In the genomic region with DNA sequence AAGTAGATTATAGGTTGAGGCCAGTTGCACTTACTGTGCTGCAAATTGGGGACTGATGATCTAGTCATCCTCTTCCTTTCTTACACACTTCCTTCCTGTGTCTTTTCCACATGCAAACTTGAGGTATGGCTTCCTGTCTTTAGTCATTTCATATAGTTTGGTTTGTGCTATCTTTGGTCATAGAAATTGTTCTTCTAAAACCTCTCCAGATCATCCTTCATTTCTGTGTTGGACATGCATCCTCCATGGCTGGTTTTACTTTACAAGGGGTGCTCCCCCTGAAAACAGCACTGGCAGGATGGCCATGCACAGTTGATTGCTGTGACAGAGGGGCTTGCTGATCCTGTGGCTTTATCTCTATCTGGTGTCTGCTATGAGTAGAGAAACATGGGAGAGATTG, we compare ENCODE assay signal across 9 cellular contexts. TPM values are rescaled to one million over a fixed set of nuclear protein-coding genes. Genes with fewer than 3 reads are reported as not detected.
DNase-seq lines count a peak whose midpoint lies in the region; ATAC-seq and TF ChIP-seq lines count a peak whose summit lies in the region.
"Had no signal": no experiment of that assay in that cellular context is flagged by ENCODE, and none has a peak within 500 bp of the region (broad histone marks: within the 10 kb centered on the region; RNA-seq: fewer than 3 reads in every experiment).

No MANE protein-coding gene starts in this region.

- H3K27ac Mint-ChIP-seq in activated naive CD8-positive, alpha-beta T cell treated with anti-CD3 and anti-CD28 coated beads, Interleukin-2, amount 10 ng/mL, durations not matched to agents 7 days and 5 days, result no peak overlapping the region

- H3K4me3 Mint-ChIP-seq in activated naive CD8-positive, alpha-beta T cell treated with anti-CD3 and anti-CD28 coated beads, Interleukin-2, amount 10 ng/mL, durations not matched to agents 7 days and 5 days, result no peak overlapping the region

- POLR2A ChIA-PET in activated naive CD8-positive, alpha-beta T cell treated with anti-CD3 and anti-CD28 coated beads, Interleukin-2, amount 10 ng/mL, durations not matched to agents 7 days and 5 days (lab: Charles Lee), result interaction anchor here (0.6 to 2.6 kb wide), 11 partner anchors 12 to 122 kb away, joined by 3 to 7 read pairs (median 4); no protein-coding TSS in a partner anchor

- H3K9me3 Mint-ChIP-seq in activated naive CD8-positive, alpha-beta T cell treated with anti-CD3 and anti-CD28 coated beads, Interleukin-2, amount 10 ng/mL, durations not matched to agents 7 days and 5 days, result no peaks in the 10 kb centered on the region

- H3K36me3 Mint-ChIP-seq in activated naive CD8-positive, alpha-beta T cell treated with anti-CD3 and anti-CD28 coated beads, Interleukin-2, amount 10 ng/mL, durations not matched to agents 7 days and 5 days, result peaks cover 22% of the 10 kb centered on the region

- peaks cover 27% of the 10 kb centered on the region for H3K4me1 Mint-ChIP-seq in activated naive CD8-positive, alpha-beta T cell treated with anti-CD3 and anti-CD28 coated beads, Interleukin-2, amount 10 ng/mL, durations not matched to agents 7 days and 5 days

- H3K27ac ChIP-seq in substantia nigra (ENCODE audit: low read depth, low read length, poor library complexity, severe bottlenecking), result no peak overlapping the region

- peak; percentile 57 for DNase-seq in GM12864 (ENCODE audit: low read depth)
- DNase-seq in activated naive CD8-positive, alpha-beta T cell treated with anti-CD3 and anti-CD28 coated beads, Interleukin-2, amount 10 ng/mL, durations not matched to agents 7 days and 5 days, result no peak
- DNase-seq in COLO668 (lab: John Stamatoyannopoulos, UW; ENCODE audit: unreplicated experiment), result no peak
- no peak for DNase-seq in substantia nigra (lab: John Stamatoyannopoulos, UW)
- no peak for DNase-seq in HuH-7.5 (ENCODE audit: low spot score)
- no peak for DNase-seq in activated gamma-delta T cell (lab: John Stamatoyannopoulos, UW)
- DNase-seq: kidney had no signal

- no peak for TF ChIP-seq CTCF in GM12864 (IDR thresholded peaks at IDR 0.05; ENCODE audit: low read depth, low read length, missing control alignments)

- ATAC-seq in GM19452 (IDR thresholded peaks at IDR 0.05; ENCODE audit: unreplicated experiment) (peak; percentile 53), HG03342 (IDR thresholded peaks at IDR 0.05; ENCODE audit: unreplicated experiment) (peak; percentile 43)
- ATAC-seq in activated naive CD8-positive, alpha-beta T cell treated with anti-CD3 and anti-CD28 coated beads, Interleukin-2, amount 10 ng/mL, durations not matched to agents 7 days and 5 days (ENCODE audit: low read depth), result peak; percentile 79

- peak overlapping the region; percentile 19 for H3K4me3 ChIP-seq in GM12864 (ENCODE audit: low read depth, low read length)

- no peaks in the 10 kb centered on the region for H3K27me3 Mint-ChIP-seq in activated naive CD8-positive, alpha-beta T cell treated with anti-CD3 and anti-CD28 coated beads, Interleukin-2, amount 10 ng/mL, durations not matched to agents 7 days and 5 days

RNA-seq across cellular contexts. Expression of gene MGAT5, which starts 36.5 kb away (rescaled TPM):
- 10 to 100 TPM; 66.3 to 70.9 TPM for total RNA-seq in activated naive CD8-positive, alpha-beta T cell treated with anti-CD3 and anti-CD28 coated beads, Interleukin-2, amount 10 ng/mL, durations not matched to agents 7 days and 5 days
